In the genomic region with DNA sequence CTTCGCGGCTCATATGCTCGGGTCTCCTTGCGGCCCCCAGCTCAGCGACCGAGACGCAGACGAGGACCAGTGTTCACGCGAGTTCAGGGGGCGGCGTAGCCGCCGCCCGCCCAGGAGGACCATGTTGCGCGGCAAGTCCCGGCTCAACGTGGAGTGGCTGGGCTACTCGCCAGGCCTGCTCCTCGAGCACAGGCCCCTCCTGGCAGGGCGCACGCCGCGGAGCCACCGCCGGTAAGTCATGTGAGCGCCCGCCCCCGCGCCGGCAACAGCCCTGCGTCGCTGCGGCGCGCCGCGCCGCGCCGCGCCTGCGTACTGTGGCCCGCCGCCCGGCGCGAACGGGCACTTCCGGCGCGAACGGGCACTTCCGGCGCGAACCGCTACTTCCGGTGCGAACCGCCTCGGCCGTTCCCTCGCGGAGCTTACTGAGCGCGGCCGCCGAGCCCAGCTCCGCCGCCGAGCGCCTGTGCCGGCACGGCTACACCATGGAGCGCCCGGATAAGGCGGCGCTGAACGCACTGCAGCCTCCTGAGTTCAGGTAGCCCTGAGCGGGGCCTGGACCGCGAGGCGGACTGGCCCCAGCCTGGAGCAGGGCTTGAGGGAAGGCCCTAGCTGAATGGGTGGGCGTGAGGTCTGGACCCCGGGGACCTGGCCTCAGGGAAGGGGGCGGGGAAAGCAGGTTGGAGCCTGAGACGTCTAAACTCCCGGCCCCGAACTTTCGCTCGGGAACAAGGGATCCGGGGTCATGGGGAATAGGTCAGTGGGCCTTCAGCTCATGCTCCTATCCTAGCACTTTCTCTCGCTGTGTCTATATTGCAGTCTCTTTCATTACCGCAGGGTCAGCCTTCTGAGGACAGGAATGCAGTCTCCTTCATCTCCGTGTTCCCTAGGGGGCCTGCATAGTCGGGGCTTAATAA, we compare ENCODE assay signal across 1 cellular context.
TF ChIP-seq lines count a peak whose summit lies in the region.

A gene with protein sequence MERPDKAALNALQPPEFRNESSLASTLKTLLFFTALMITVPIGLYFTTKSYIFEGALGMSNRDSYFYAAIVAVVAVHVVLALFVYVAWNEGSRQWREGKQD (plus strand): TSS at position 380 of the 914 bp plus-strand sequence. CDS start 103 bp downstream, at position 483.

TF ChIP-seq in GM12878, 131 proteins besides CTCF, POLR2A, EP300 and RAD21 (continued from another document):
- TF ChIP-seq ZNF592 (IDR thresholded peaks at IDR 0.05) (no peak), BACH1 (IDR thresholded peaks at IDR 0.05; ENCODE audit: borderline replicate concordance) (no peak), NR2F1 (conservative IDR thresholded peaks at IDR 0.05) (peak; percentile 61), NFXL1 (IDR thresholded peaks at IDR 0.05; ENCODE audit: borderline replicate concordance) (no peak), ETV6 (conservative IDR thresholded peaks at IDR 0.05 in 1 of 2, IDR thresholded peaks at IDR 0.05 in 1 of 2; ENCODE audit: borderline replicate concordance in 1 of 2, low read depth in 1 of 2) (no peak), RCOR1 (conservative IDR thresholded peaks at IDR 0.05; ENCODE audit: low read depth, low read length) (no peak), ZNF24 (IDR thresholded peaks at IDR 0.05) (no peak), POU2F2 (IDR thresholded peaks at IDR 0.05; ENCODE audit: borderline replicate concordance, low read depth, low read length) (0 out of 3 replicates have a peak, but pooled peaks have one; percentile 9), SUPT20H (IDR thresholded peaks at IDR 0.05; ENCODE audit: borderline replicate concordance, control insufficient read depth, low read depth, low read length) (no peak), SMAD5 (IDR thresholded peaks at IDR 0.05; ENCODE audit: low read depth) (no peak; the same call in 1 of the 2 replicates), SREBF1 (IDR thresholded peaks at IDR 0.05; ENCODE audit: low read length) (no peak), TARDBP (IDR thresholded peaks at IDR 0.05; ENCODE audit: borderline replicate concordance) (no peak), RELB (IDR thresholded peaks at IDR 0.05; ENCODE audit: low read depth) (no peak), BCL11A (IDR thresholded peaks at IDR 0.05; ENCODE audit: low read depth, low read length) (no peak), NKRF (conservative IDR thresholded peaks at IDR 0.05) (no peak; the same call in 1 of the 2 replicates), PAX8 (IDR thresholded peaks at IDR 0.05) (no peak), NFYA (IDR thresholded peaks at IDR 0.05; ENCODE audit: borderline replicate concordance, low read depth, low read length) (no peak), MEF2B (IDR thresholded peaks at IDR 0.05; ENCODE audit: partially characterized antibody, poor library complexity, severe bottlenecking) (no peak), PML (IDR thresholded peaks at IDR 0.05; ENCODE audit: low read length) (peak; percentile 49; the same call in 1 of the 2 replicates), JUND (IDR thresholded peaks at IDR 0.05; ENCODE audit: low read depth, low read length) (no peak), SKIL (IDR thresholded peaks at IDR 0.05; ENCODE audit: low read depth, poor library complexity, severe bottlenecking) (no peak), ESRRA (IDR thresholded peaks at IDR 0.05; ENCODE audit: low read length) (no peak), CBX5 (IDR thresholded peaks at IDR 0.05; ENCODE audit: low read depth) (no peak), CREM (IDR thresholded peaks at IDR 0.05; ENCODE audit: low read depth) (no peak; the same call in 1 of the 2 replicates)
- TF ChIP-seq, protein P1, sequence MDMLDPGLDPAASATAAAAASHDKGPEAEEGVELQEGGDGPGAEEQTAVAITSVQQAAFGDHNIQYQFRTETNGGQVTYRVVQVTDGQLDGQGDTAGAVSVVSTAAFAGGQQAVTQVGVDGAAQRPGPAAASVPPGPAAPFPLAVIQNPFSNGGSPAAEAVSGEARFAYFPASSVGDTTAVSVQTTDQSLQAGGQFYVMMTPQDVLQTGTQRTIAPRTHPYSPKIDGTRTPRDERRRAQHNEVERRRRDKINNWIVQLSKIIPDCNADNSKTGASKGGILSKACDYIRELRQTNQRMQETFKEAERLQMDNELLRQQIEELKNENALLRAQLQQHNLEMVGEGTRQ (IDR thresholded peaks at IDR 0.05; ENCODE audit: borderline replicate concordance, low read depth, low read length): no peak; the same call in 1 of the 2 replicates
TF ChIP-seq in GM12878: peak in this region for 30.
